25 cellular contexts compared by ENCODE assay signal in the genomic region with DNA sequence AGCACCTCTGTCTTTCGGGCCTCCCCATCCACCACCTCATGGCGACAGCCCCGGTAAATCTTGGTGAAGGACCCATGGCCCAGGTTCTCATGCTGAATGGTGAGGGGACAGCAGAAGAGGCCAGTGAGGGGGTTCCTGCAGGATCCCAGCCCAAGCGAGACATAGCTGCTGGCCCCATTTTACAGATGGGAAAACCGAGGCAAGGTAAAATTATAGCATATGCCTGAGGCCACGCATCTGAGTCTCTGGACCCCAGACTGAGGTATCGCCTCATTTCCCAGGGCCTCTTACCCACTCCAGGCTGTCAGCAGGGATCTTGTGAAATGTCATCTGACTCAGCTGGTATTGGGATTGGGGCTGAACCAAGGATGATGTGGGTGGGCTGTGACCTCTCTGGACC. TPM values are rescaled to one million over a fixed set of nuclear protein-coding genes. Genes with fewer than 3 reads are reported as not detected.
"Had no signal": no experiment of that assay in that cellular context is flagged by ENCODE, and none has a peak within 500 bp of the region (broad histone marks: within the 10 kb centered on the region; RNA-seq: fewer than 3 reads in every experiment).

No MANE protein-coding gene starts in this region.

- H3K27me3 Mint-ChIP-seq: activated B cell treated with CpG ODN at 0.5 μM for 24 hours; activated CD4-positive, alpha-beta memory T cell treated with anti-CD3 and anti-CD28 coated beads, Interleukin-2, amount 10 ng/mL, durations not matched to agents 7 days and 5 days; activated CD8-positive, alpha-beta memory T cell treated with anti-CD3 and anti-CD28 coated beads, Interleukin-2, amount 10 ng/mL, durations not matched to agents 7 days and 5 days had no signal

- H3K27ac Mint-ChIP-seq: activated B cell treated with CpG ODN at 0.5 μM for 24 hours; activated CD4-positive, alpha-beta memory T cell treated with anti-CD3 and anti-CD28 coated beads, Interleukin-2, amount 10 ng/mL, durations not matched to agents 7 days and 5 days; activated CD8-positive, alpha-beta memory T cell treated with anti-CD3 and anti-CD28 coated beads, Interleukin-2, amount 10 ng/mL, durations not matched to agents 7 days and 5 days; activated naive CD4-positive, alpha-beta T cell treated with anti-CD3 and anti-CD28 coated beads for 36 hours had no signal

- H3K4me3 Mint-ChIP-seq: activated B cell treated with CpG ODN at 0.5 μM for 24 hours; activated CD4-positive, alpha-beta memory T cell treated with anti-CD3 and anti-CD28 coated beads, Interleukin-2, amount 10 ng/mL, durations not matched to agents 7 days and 5 days; activated CD8-positive, alpha-beta memory T cell treated with anti-CD3 and anti-CD28 coated beads, Interleukin-2, amount 10 ng/mL, durations not matched to agents 7 days and 5 days; activated naive CD4-positive, alpha-beta T cell treated with anti-CD3 and anti-CD28 coated beads for 36 hours had no signal

- ATAC-seq: activated CD8-positive, alpha-beta memory T cell treated with anti-CD3 and anti-CD28 coated beads, Interleukin-2, amount 10 ng/mL, durations not matched to agents 7 days and 5 days; heart right ventricle; left colon; sciatic nerve; upper lobe of right lung had no signal

- DNase-seq: activated B cell treated with CpG ODN at 0.5 μM for 24 hours; activated CD4-positive, alpha-beta memory T cell treated with anti-CD3 and anti-CD28 coated beads, Interleukin-2, amount 10 ng/mL, durations not matched to agents 7 days and 5 days; activated CD4-positive, alpha-beta T cell treated with anti-CD3 and anti-CD28 coated beads for 4 hours; activated CD8-positive, alpha-beta memory T cell treated with anti-CD3 and anti-CD28 coated beads, Interleukin-2, amount 10 ng/mL, durations not matched to agents 7 days and 5 days; activated effector memory CD4-positive, alpha-beta T cell treated with Interleukin-2 at 50 U/mL for 16 hours; activated naive CD4-positive, alpha-beta T cell treated with anti-CD3 and anti-CD28 coated beads for 36 hours; heart right ventricle; left colon; mesenchymal stem cell; occipital lobe; posterior cingulate gyrus; small intestine; stimulated activated CD4-positive, alpha-beta T cell treated with anti-CD3 and anti-CD28 coated beads, Interleukin-15, amount 100 ng/mL, for 24 hours; stimulated activated naive CD4-positive, alpha-beta T cell treated with Interleukin-2 at 50 U/mL for 16 hours; substantia nigra; T1000; thyroid gland; upper lobe of right lung had no signal

- H3K9me3 Mint-ChIP-seq: activated B cell treated with CpG ODN at 0.5 μM for 24 hours; activated CD4-positive, alpha-beta memory T cell treated with anti-CD3 and anti-CD28 coated beads, Interleukin-2, amount 10 ng/mL, durations not matched to agents 7 days and 5 days; activated naive CD4-positive, alpha-beta T cell treated with anti-CD3 and anti-CD28 coated beads for 36 hours had no signal

RNA-seq across cellular contexts. Expression of a gene that starts 9.8 kb away (rescaled TPM):
- total RNA-seq: myocyte had no signal

RNA-seq across cellular contexts. Expression of a gene that starts 16.7 kb away (rescaled TPM):
- total RNA-seq: chondrocyte, epithelial cell of proximal tubule, fibroblast of villous mesenchyme, heart right ventricle, left colon, lower leg skin, myocyte, occipital lobe, sciatic nerve, upper lobe of right lung had no signal

RNA-seq across cellular contexts. Expression of a gene that starts 33.8 kb away (rescaled TPM):
- total RNA-seq: chondrocyte, epithelial cell of proximal tubule, fibroblast of villous mesenchyme, left colon, lower leg skin, myocyte, sciatic nerve, upper lobe of right lung had no signal

RNA-seq across cellular contexts. Expression of a gene that starts 43.0 kb away (rescaled TPM):
- total RNA-seq: activated B cell treated with CpG ODN at 0.5 μM for 24 hours; activated CD4-positive, alpha-beta memory T cell treated with anti-CD3 and anti-CD28 coated beads, Interleukin-2, amount 10 ng/mL, durations not matched to agents 7 days and 5 days; activated CD8-positive, alpha-beta memory T cell treated with anti-CD3 and anti-CD28 coated beads, Interleukin-2, amount 10 ng/mL, durations not matched to agents 7 days and 5 days; cardiac muscle cell; chondrocyte; fibroblast of villous mesenchyme; heart right ventricle; myocyte; occipital lobe had no signal
